In genomic region chr19:8050274-8051096, GRCh38 we compare ENCODE assay signal across 8 cellular contexts. TPM values are rescaled to one million over a fixed set of nuclear protein-coding genes. Genes with fewer than 3 reads are reported as not detected.
A peak's percentile ranks its signal among the peaks of the same experiment; 100 is the strongest.
DNase-seq lines count a peak whose midpoint lies in the region; ATAC-seq and TF ChIP-seq lines count a peak whose summit lies in the region.

No MANE protein-coding gene starts in this region.

- H3K4me3 ChIP-seq in Jurkat, Clone E6-1 (ENCODE audit: low read length), result no peak overlapping the region
- peak overlapping the region; percentile 38 for H3K4me3 ChIP-seq in suprapubic skin

- WGBS in suprapubic skin, result 28% methylated on average over 10 of the region's 49 CpGs

- DNase-seq in D341Med (ENCODE audit: low spot score) (peak; percentile 96), activated gamma-delta T cell treated with Interleukin-2 at 50 U/mL for 16 hours (peak; percentile 74), globus pallidus (ENCODE audit: low spot score) (peak; percentile 69), nucleus accumbens (lab: John Stamatoyannopoulos, UW) (peak in 50 of 56 donors; percentile 2 to 80 (median 40)), suprapubic skin (ENCODE audit: low spot score in 2 of 2) (peak; percentile 87 to 91)
- peak; percentile 44 for DNase-seq in Jurkat, Clone E6-1 (ENCODE audit: low read depth, low spot score)

- no peaks in the 10 kb centered on the region for H3K36me3 ChIP-seq in suprapubic skin

- no peak for TF ChIP-seq CTCF in suprapubic skin (IDR thresholded peaks at IDR 0.05)

- peaks cover 7% of the 10 kb centered on the region for H3K4me1 ChIP-seq in suprapubic skin

- no peak for TF ChIP-seq EP300 in suprapubic skin (IDR thresholded peaks at IDR 0.05)

- no peaks in the 10 kb centered on the region for H3K9me3 ChIP-seq in suprapubic skin

- H3K27ac ChIP-seq in suprapubic skin, result no peak overlapping the region

- peak; percentile 78 for ATAC-seq in GM21528 (IDR thresholded peaks at IDR 0.05; ENCODE audit: low FRiP score, unreplicated experiment)

- peaks cover 4% of the 10 kb centered on the region for H3K27me3 ChIP-seq in suprapubic skin

- TF ChIP-seq POLR2A in Raji (IDR thresholded peaks at IDR 0.05; ENCODE audit: insufficient read depth, low read depth, low read length) (peak; percentile 61), suprapubic skin (IDR thresholded peaks at IDR 0.05) (no peak)

RNA-seq across cellular contexts. Expression of gene CCL25, which starts 2.1 kb away (rescaled TPM):
- 1.3 TPM for polyA plus RNA-seq in Jurkat, Clone E6-1 (2012; ENCODE audit: insufficient read depth, insufficient read length)
- total RNA-seq in suprapubic skin, result not detected

RNA-seq across cellular contexts. Expression of gene ELAVL1, which starts 45.0 kb away (rescaled TPM):
- 119 TPM for polyA plus RNA-seq in Jurkat, Clone E6-1 (2012; ENCODE audit: insufficient read depth, insufficient read length)
- total RNA-seq in suprapubic skin, result 10 to 100 TPM; 32.4 to 38.2 (median 37.2) TPM

Comparison
In these comparisons a context has a peak if more than half of its experiments do, and no peak if none do; other contexts are left out.
1. DNase-seq: peak in every context shown above with its lines; median percentile 96 in D341Med; 89 in suprapubic skin; 74 in activated gamma-delta T cell treated with Interleukin-2 at 50 U/mL for 16 hours; 69 in globus pallidus; 44 in Jurkat, Clone E6-1; 40 in nucleus accumbens.